Comparison of ENCODE assay signal across 14 cellular contexts in genomic region chr1:88661951-88662664, GRCh38. TPM values are rescaled to one million over a fixed set of nuclear protein-coding genes. Genes with fewer than 3 reads are reported as not detected.
DNase-seq lines count a peak whose midpoint lies in the region; ATAC-seq, FAIRE-seq and TF ChIP-seq lines count a peak whose summit lies in the region.
"Had no signal": no experiment of that assay in that cellular context is flagged by ENCODE, and none has a peak within 500 bp of the region (broad histone marks: within the 10 kb centered on the region; RNA-seq: fewer than 3 reads in every experiment).

No MANE protein-coding gene starts in this region.

- H3K36me3 ChIP-seq in Karpas-422 (ENCODE audit: insufficient read depth, low read length) (no peaks in the 10 kb centered on the region), HepG2 (replicated peaks in 1 of 2; ENCODE audit: control insufficient read depth in 1 of 2, insufficient read depth in 2 of 2, low read length in 2 of 2) (no peaks in the 10 kb centered on the region), MG63 (no peaks in the 10 kb centered on the region)
- no peaks in the 10 kb centered on the region for H3K36me3 ChIP-seq in CD8-positive, alpha-beta memory T cell (ENCODE audit: insufficient read depth, low read length)
- H3K36me3 ChIP-seq: neutrophil had no signal

- H3K4me3 Mint-ChIP-seq in CD8-positive, alpha-beta memory T cell: no peak overlapping the region

- H3K4me2 ChIP-seq in Karpas-422 (ENCODE audit: low read depth, low read length, poor library complexity, severe bottlenecking): peak overlapping the region; percentile 60
- peak overlapping the region; percentile 28 for H3K4me2 ChIP-seq in HepG2 (ENCODE audit: low read depth, low read length)

- in situ Hi-C loops in HepG2 (cut with HindIII; ENCODE audit: extremely low pct_ligation_motif_present, low pct_unique_long_range_greater_than_20kb): no loop called here

- no peaks in the 10 kb centered on the region; the same call in 1 of the 2 replicates for H3K9me2 ChIP-seq in Karpas-422 (replicated peaks; ENCODE audit: insufficient read depth, low read length)

- intact Hi-C loops in HepG2 (cut with micrococcal nuclease; ENCODE audit: unreplicated experiment): no loop called here

- DNase-seq in Karpas-422 (no peak), HepG2 (ENCODE audit: low spot score) (no peak), MG63 (no peak)
- no peak for DNase-seq in activated CD4-positive, CD25-positive, alpha-beta regulatory T cell treated with anti-CD3 and anti-CD28 coated beads, Interleukin-2, amount 50 U/mL, for 72 hours
- DNase-seq in CD8-positive, alpha-beta memory T cell: no peak
- DNase-seq: activated effector memory CD4-positive, alpha-beta T cell treated with Interleukin-2 at 50 U/mL for 16 hours; MM.1S; stimulated activated CD4-positive, alpha-beta T cell treated with anti-CD3 and anti-CD28 coated beads, Interleukin-15, amount 100 ng/mL, for 24 hours had no signal

- peaks cover 11 to 21% (median 14%) of the 10 kb centered on the region in 3 donors for H3K4me1 Mint-ChIP-seq in CD8-positive, alpha-beta memory T cell

- no TSS peak for BruUV-seq in HepG2 (replicated peaks; lab: Mats Ljungman, UMichigan)

- TF ChIP-seq EP300 in HepG2 (IDR thresholded peaks at IDR 0.05; ENCODE audit: low read depth in 2 of 2, low read length in 2 of 2): no peak
- no peak for TF ChIP-seq EP300 in HepG2 (CRISPR knock-in tag; IDR thresholded peaks at IDR 0.05; ENCODE audit: borderline replicate concordance)

- CTCF ChIA-PET in HepG2 (lab: Yijun Ruan, JAX; ENCODE audit: low intra/inter-chr PET ratio, low total read pairs): no interaction called here
- CTCF ChIA-PET in CD8-positive, alpha-beta memory T cell (lab: Charles Lee): no interaction called here

- H3K4me3 ChIP-seq in Karpas-422 (ENCODE audit: low read length): peak overlapping the region; percentile 29; the same call in 1 of the 2 replicates
- H3K4me3 ChIP-seq in HepG2 (replicated peaks in 1 of 3; ENCODE audit: insufficient read depth in 1 of 3, low read depth in 2 of 3, low read length in 3 of 3): no peak overlapping the region; a peak in 1 of 6 replicates
- H3K4me3 ChIP-seq in CD8-positive, alpha-beta memory T cell (ENCODE audit: low read length): no peak overlapping the region
- no peak overlapping the region for H3K4me3 ChIP-seq in MG63

- no peaks in the 10 kb centered on the region for H3K79me2 ChIP-seq in Karpas-422 (ENCODE audit: low read length)
- no peaks in the 10 kb centered on the region for H3K79me2 ChIP-seq in HepG2 (ENCODE audit: insufficient read depth, low read length)

- 12% methylated on average over 2 of the region's 2 CpGs for WGBS in HepG2 (ENCODE audit: low lambda C conversion rate)

- no peak overlapping the region for H3K9ac ChIP-seq in Karpas-422 (ENCODE audit: low read length)
- H3K9ac ChIP-seq in HepG2 (ENCODE audit: insufficient read depth, low read depth, low read length): no peak overlapping the region

- TF ChIP-seq CTCF in HepG2 (CRISPR knock-in tag; IDR thresholded peaks at IDR 0.05): no peak

- H3K27me3 ChIP-seq in Karpas-422 (ENCODE audit: low read length) (no peaks in the 10 kb centered on the region), HepG2 (ENCODE audit: control insufficient read depth in 1 of 2, insufficient read depth in 2 of 2, low read length in 2 of 2) (no peaks in the 10 kb centered on the region), MG63 (no peaks in the 10 kb centered on the region)
- H3K27me3 ChIP-seq in CD8-positive, alpha-beta memory T cell (ENCODE audit: insufficient read depth, low read length, poor library complexity, severe bottlenecking): no peaks in the 10 kb centered on the region
- H3K27me3 ChIP-seq: neutrophil had no signal

- peaks cover 7 to 23% of the 10 kb centered on the region in 2 donors for H3K27me3 Mint-ChIP-seq in CD8-positive, alpha-beta memory T cell

- H3K4me1 ChIP-seq in Karpas-422 (ENCODE audit: low read length): peaks cover 51% of the 10 kb centered on the region
- peaks cover 26% of the 10 kb centered on the region for H3K4me1 ChIP-seq in HepG2 (ENCODE audit: insufficient read depth, low read length)
- peaks cover 6% of the 10 kb centered on the region for H3K4me1 ChIP-seq in CD8-positive, alpha-beta memory T cell (ENCODE audit: insufficient read depth, low read length)

- H3K27ac Mint-ChIP-seq in CD8-positive, alpha-beta memory T cell: no peak overlapping the region

- H3K9me3 Mint-ChIP-seq in CD8-positive, alpha-beta memory T cell: no peaks in the 10 kb centered on the region
- H3K9me3 Mint-ChIP-seq: CD4-positive, CD25-positive, alpha-beta regulatory T cell had no signal

- ATAC-seq in GM18511 (IDR thresholded peaks at IDR 0.05; ENCODE audit: unreplicated experiment) (peak; percentile 53), GM21825 (IDR thresholded peaks at IDR 0.05; ENCODE audit: unreplicated experiment) (peak; percentile 53), HepG2 (peak; percentile 31; the same call in 1 of the 3 replicates), GM19351 (IDR thresholded peaks at IDR 0.05; ENCODE audit: unreplicated experiment) (no peak)

- no peak for FAIRE-seq in HepG2 (lab: Jason Lieb, UNC)

- H2AFZ ChIP-seq in Karpas-422 (ENCODE audit: low read length) (0 out of 2 replicates have a peak overlapping the region, but pooled peaks have one; percentile 40), HepG2 (ENCODE audit: low read length) (no peak overlapping the region)

- TF ChIP-seq POLR2A in HepG2 (IDR thresholded peaks at IDR 0.05; ENCODE audit: insufficient read depth in 1 of 2, low read depth in 2 of 2, low read length in 2 of 2): no peak

- H3K9me3 ChIP-seq in Karpas-422 (ENCODE audit: low read length) (no peaks in the 10 kb centered on the region), HepG2 (ENCODE audit: low read length) (no peaks in the 10 kb centered on the region), MG63 (no peaks in the 10 kb centered on the region)
- H3K9me3 ChIP-seq in CD8-positive, alpha-beta memory T cell (ENCODE audit: low read length): no peaks in the 10 kb centered on the region
- H3K9me3 ChIP-seq: neutrophil had no signal

- H3K27ac ChIP-seq in Karpas-422 (ENCODE audit: low read length): 0 out of 2 replicates have a peak overlapping the region, but pooled peaks have one; percentile 3
- H3K27ac ChIP-seq in HepG2 (ENCODE audit: extremely low read length, insufficient read depth, low read length): no peak overlapping the region
- H3K27ac ChIP-seq in CD8-positive, alpha-beta memory T cell (ENCODE audit: low read depth, low read length): no peak overlapping the region
- H3K27ac ChIP-seq: neutrophil, VCaP had no signal

- POLR2A ChIA-PET in HepG2 (lab: Yijun Ruan, JAX): no interaction called here
- POLR2A ChIA-PET in CD8-positive, alpha-beta memory T cell (lab: Charles Lee): no interaction called here

- H4K20me1 ChIP-seq in Karpas-422 (ENCODE audit: insufficient read depth, low read depth, low read length) (no peaks in the 10 kb centered on the region), HepG2 (ENCODE audit: insufficient read depth, low read length) (no peaks in the 10 kb centered on the region)

- TF ChIP-seq RAD21 in HepG2 (CRISPR knock-in tag; IDR thresholded peaks at IDR 0.05): no peak

- no peaks in the 10 kb centered on the region for H3K36me3 Mint-ChIP-seq in CD8-positive, alpha-beta memory T cell
- H3K36me3 Mint-ChIP-seq: CD4-positive, CD25-positive, alpha-beta regulatory T cell had no signal

TF ChIP-seq in HepG2, 621 proteins besides CTCF, POLR2A, EP300 and RAD21 (continues in another document):
- no peak for TF ChIP-seq ZNF484 (CRISPR knock-in tag; IDR thresholded peaks at IDR 0.05; ENCODE audit: borderline replicate concordance, low read depth)
- no peak for TF ChIP-seq ZNF530 (CRISPR knock-in tag; IDR thresholded peaks at IDR 0.05; ENCODE audit: low read depth)
- no peak for TF ChIP-seq HDAC1 (CRISPR knock-in tag; IDR thresholded peaks at IDR 0.05)
- no peak for TF ChIP-seq ZBTB2 (CRISPR knock-in tag; IDR thresholded peaks at IDR 0.05; ENCODE audit: low read depth)

RNA-seq across cellular contexts. Expression of gene PKN2, which starts 22.0 kb away (rescaled TPM):
- 26.3 and 37.1 TPM in 2 replicates for total RNA-seq in Karpas-422 (2014; rRNA removed; shearing (Covaris generic); ENCODE audit: low replicate concordance)
- 29.4 and 45.4 TPM in 2 replicates for total RNA-seq in HepG2 (2016; rRNA removed; fragmentation: Illumina TruSeq; extraction: Trizol)
- total RNA-seq in HepG2 (2016; cell fraction: cytosol; rRNA removed; fragmentation: Illumina TruSeq; extraction: Trizol; ENCODE audit: low read depth): 34.8 and 39.2 TPM in 2 replicates
- 34.6 and 44.6 TPM in 2 replicates for total RNA-seq in HepG2 (2016; cell fraction: insoluble cytoplasmic fraction; rRNA removed; fragmentation: Illumina TruSeq; extraction: Trizol)
- 19.9 and 20.3 TPM in 2 replicates for total RNA-seq in HepG2 (2016; cell fraction: membrane; rRNA removed; fragmentation: Illumina TruSeq; extraction: Trizol)
- total RNA-seq in HepG2 (2016; cell fraction: nucleus; rRNA removed; fragmentation: Illumina TruSeq; extraction: Trizol): 52.3 and 53.1 TPM in 2 replicates
- 14.0 and 17.0 TPM in 2 replicates for polyA plus RNA-seq in HepG2 (2011; rRNA removed)
- polyA plus RNA-seq in HepG2 (2011; cell fraction: cytosol; rRNA removed): 4.9 and 8.1 TPM in 2 replicates
- polyA plus RNA-seq in HepG2 (2011; cell fraction: nucleus; rRNA removed): 14.0 and 19.9 TPM in 2 replicates
- 14.5 and 17.9 TPM in 2 replicates for polyA plus RNA-seq in HepG2 (2012)
- polyA plus RNA-seq in HepG2 (2016; cell fraction: cytosol; fragmentation: Illumina TruSeq; extraction: Trizol; ENCODE audit: low read depth): 0.43 and 0.73 TPM in 2 replicates
- polyA plus RNA-seq in HepG2 (2016; cell fraction: insoluble cytoplasmic fraction; fragmentation: Illumina TruSeq; extraction: Trizol; ENCODE audit: low read depth): 30.5 and 33.8 TPM in 2 replicates
- polyA plus RNA-seq in HepG2 (2016; cell fraction: membrane; fragmentation: Illumina TruSeq; extraction: Trizol; ENCODE audit: low read depth): 2.6 TPM in 2 replicates
- polyA plus RNA-seq in HepG2 (2016; cell fraction: nucleus; fragmentation: Illumina TruSeq; extraction: Trizol; ENCODE audit: insufficient read depth, low read depth): 59.6 and 69.2 TPM in 2 replicates
- polyA minus RNA-seq in HepG2 (2011; rRNA and poly(A)+ RNA removed; ENCODE audit: low replicate concordance): 13.2 and 30.2 TPM in 2 replicates
- 28.5 and 42.5 TPM in 2 replicates for polyA minus RNA-seq in HepG2 (2011; cell fraction: cytosol; rRNA and poly(A)+ RNA removed)
- 80.6 and 105 TPM in 2 replicates for polyA minus RNA-seq in HepG2 (2011; cell fraction: nucleus; rRNA and poly(A)+ RNA removed)
- 10 to 100 TPM; 14.8 to 17.8 TPM for total RNA-seq in CD8-positive, alpha-beta memory T cell
- polyA plus RNA-seq in CD8-positive, alpha-beta memory T cell: 8.0 TPM
- 16.5 and 18.0 TPM in 2 replicates for total RNA-seq in MG63 (2014; rRNA removed; shearing (Covaris generic); ENCODE audit: low replicate concordance)
